Comparison of ENCODE assay signal across 12 cellular contexts in genomic region chr22:29813563-29813962, GRCh38. TPM values are rescaled to one million over a fixed set of nuclear protein-coding genes. Genes with fewer than 3 reads are reported as not detected.
A peak's percentile ranks its signal among the peaks of the same experiment; 100 is the strongest.
DNase-seq lines count a peak whose midpoint lies in the region; ATAC-seq, FAIRE-seq and TF ChIP-seq lines count a peak whose summit lies in the region.
"Had no signal": no experiment of that assay in that cellular context is flagged by ENCODE, and none has a peak within 500 bp of the region (broad histone marks: within the 10 kb centered on the region; RNA-seq: fewer than 3 reads in every experiment).

No MANE protein-coding gene starts in this region.

- H3K27me3 ChIP-seq in GM23338 (ENCODE audit: insufficient read depth): no peaks in the 10 kb centered on the region
- no peaks in the 10 kb centered on the region for H3K27me3 ChIP-seq in PC-3 (ENCODE audit: low read length)
- no peaks in the 10 kb centered on the region for H3K27me3 ChIP-seq in H1 (replicated peaks in 1 of 4; ENCODE audit: control insufficient read depth in 3 of 4, extremely low read depth in 1 of 4, insufficient read depth in 3 of 4, low read length in 3 of 4)
- H3K27me3 ChIP-seq in neural progenitor cell: no peaks in the 10 kb centered on the region
- H3K27me3 ChIP-seq in CD4-positive, alpha-beta memory T cell (ENCODE audit: insufficient read depth, low read length): no peaks in the 10 kb centered on the region

- CTCF ChIA-PET in PC-3 (lab: Charles Lee) (interaction anchor here (0.7 kb wide), 1 partner anchor 192 kb away, joined by 4 read pairs; no protein-coding TSS in a partner anchor), H1 (lab: Charles Lee; ENCODE audit: partially characterized antibody) (interaction anchor here (0.6 to 1.4 kb wide), 9 partner anchors 9 to 209 kb away, joined by 3 to 7 read pairs (median 3); no protein-coding TSS in a partner anchor)
- CTCF ChIA-PET in CD4-positive, alpha-beta memory T cell (lab: Charles Lee; ENCODE audit: partially characterized antibody): no interaction called here

- peak; percentile 79 for ATAC-seq in GM23338
- peak; percentile 83 for ATAC-seq in PC-3
- no peak for ATAC-seq in HG02852 (IDR thresholded peaks at IDR 0.05; ENCODE audit: unreplicated experiment)

- no peak overlapping the region for H3K4me3 ChIP-seq in GM23338
- H3K4me3 ChIP-seq in PC-3 (ENCODE audit: low read length): no peak overlapping the region
- no peak overlapping the region for H3K4me3 ChIP-seq in H1 (ENCODE audit: extremely low read depth in 1 of 4, insufficient read depth in 2 of 4, low read depth in 3 of 4, low read length in 4 of 4)
- no peak overlapping the region for H3K4me3 ChIP-seq in neural progenitor cell
- no peak overlapping the region for H3K4me3 ChIP-seq in CD4-positive, alpha-beta memory T cell (ENCODE audit: low read length in 2 of 2)

- no peaks in the 10 kb centered on the region for H3K9me3 ChIP-seq in PC-3 (ENCODE audit: low read length)
- H3K9me3 ChIP-seq in H1 (ENCODE audit: insufficient read depth in 2 of 2, low read depth in 1 of 2, low read length in 1 of 2): no peaks in the 10 kb centered on the region
- no peaks in the 10 kb centered on the region for H3K9me3 ChIP-seq in neural progenitor cell (ENCODE audit: low read depth)
- H3K9me3 ChIP-seq in CD4-positive, alpha-beta memory T cell (ENCODE audit: control insufficient read depth in 1 of 2, low read length in 2 of 2): no peaks in the 10 kb centered on the region

- POLR2A ChIA-PET in PC-3 (lab: Charles Lee; ENCODE audit: unreplicated experiment) (no interaction called here), H1 (lab: Charles Lee; ENCODE audit: partially characterized antibody) (no interaction called here)
- POLR2A ChIA-PET in CD4-positive, alpha-beta memory T cell (lab: Charles Lee; ENCODE audit: partially characterized antibody): no interaction called here

- H2BK15ac ChIP-seq in H1 (ENCODE audit: low read length): no peak overlapping the region

- H3K79me1 ChIP-seq in H1 (ENCODE audit: low read depth, low read length): no peaks in the 10 kb centered on the region

- no peak overlapping the region for H4K8ac ChIP-seq in H1 (ENCODE audit: extremely low read depth, insufficient read depth, low read length)

- TF ChIP-seq EP300 in H1 (IDR thresholded peaks at IDR 0.05; ENCODE audit: borderline replicate concordance in 1 of 2, low read depth in 2 of 2, low read length in 2 of 2): no peak

- H3K9ac ChIP-seq in PC-3 (ENCODE audit: low read length): no peak overlapping the region
- no peak overlapping the region for H3K9ac ChIP-seq in H1 (replicated peaks in 1 of 4; ENCODE audit: extremely low read depth in 1 of 4, low read depth in 3 of 4, low read length in 3 of 4)
- H3K9ac ChIP-seq in neural progenitor cell: no peak overlapping the region

- H3K36me3 Mint-ChIP-seq in GM23338 (ENCODE audit: low read depth): peaks cover 42% of the 10 kb centered on the region
- peaks cover 25% of the 10 kb centered on the region for H3K36me3 Mint-ChIP-seq in neural progenitor cell
- H3K36me3 Mint-ChIP-seq in CD4-positive, alpha-beta memory T cell: peaks cover 62 to 78% of the 10 kb centered on the region in 2 donors

- H2AFZ ChIP-seq in GM23338: no peak overlapping the region
- H2AFZ ChIP-seq in PC-3 (ENCODE audit: low read length): no peak overlapping the region
- H2AFZ ChIP-seq in H1 (ENCODE audit: low read length): no peak overlapping the region
- no peak overlapping the region for H2AFZ ChIP-seq in neural progenitor cell (replicated peaks)

- H3K27me3 Mint-ChIP-seq in GM23338 (ENCODE audit: insufficient read depth, low read depth, poor library complexity) (peaks cover 1% of the 10 kb centered on the region), neural progenitor cell (ENCODE audit: insufficient read depth, low read depth) (peaks cover 2% of the 10 kb centered on the region)
- H3K27me3 Mint-ChIP-seq in CD4-positive, alpha-beta memory T cell: no peaks in the 10 kb centered on the region

- peak; percentile 19 to 42; a peak in 3 of 4 replicates for TF ChIP-seq CTCF in GM23338 (conservative IDR thresholded peaks at IDR 0.05; ENCODE audit: low read depth in 2 of 2)
- TF ChIP-seq CTCF in PC-3 (conservative IDR thresholded peaks at IDR 0.05; ENCODE audit: low read depth, low read length): peak; percentile 51
- peak in 2 of 3 experiments; percentile 8 to 33; a peak in 2 of 4 replicates for TF ChIP-seq CTCF in H1 (IDR thresholded peaks at IDR 0.05; ENCODE audit: control extremely low read depth in 1 of 3, insufficient read depth in 1 of 3, low read depth in 1 of 3, low read length in 3 of 3)
- peak; percentile 15 for TF ChIP-seq CTCF in neural progenitor cell (IDR thresholded peaks at IDR 0.05)

- no peaks in the 10 kb centered on the region for H3K4me1 ChIP-seq in GM23338 (ENCODE audit: insufficient read depth)
- peaks cover 29% of the 10 kb centered on the region for H3K4me1 ChIP-seq in PC-3 (ENCODE audit: insufficient read depth, low read length)
- H3K4me1 ChIP-seq in H1 (replicated peaks in 1 of 4; ENCODE audit: control insufficient read depth in 3 of 4, insufficient read depth in 4 of 4, low read length in 3 of 4): no peaks in the 10 kb centered on the region
- peaks cover 6% of the 10 kb centered on the region for H3K4me1 ChIP-seq in neural progenitor cell
- no peaks in the 10 kb centered on the region for H3K4me1 ChIP-seq in CD4-positive, alpha-beta memory T cell (ENCODE audit: insufficient read depth, low read length)

- H3K27ac Mint-ChIP-seq in GM23338 (no peak overlapping the region), neural progenitor cell (no peak overlapping the region)
- no peak overlapping the region for H3K27ac Mint-ChIP-seq in CD4-positive, alpha-beta memory T cell

- H4K91ac ChIP-seq in H1 (replicated peaks; ENCODE audit: insufficient read length, low read length): no peak overlapping the region

- H2BK5ac ChIP-seq in H1 (ENCODE audit: low read depth, low read length): no peak overlapping the region

- no peak overlapping the region for H3K23ac ChIP-seq in H1 (ENCODE audit: insufficient read length)

- no TSS peak for BruUV-seq in PC-3 (replicated peaks; lab: Mats Ljungman, UMichigan)

- no peak overlapping the region for H3K27ac ChIP-seq in GM23338 (ENCODE audit: low read depth)
- peak overlapping the region; percentile 39 for H3K27ac ChIP-seq in PC-3 (ENCODE audit: low read length)
- H3K27ac ChIP-seq in H1 (ENCODE audit: low read depth, low read length): no peak overlapping the region
- no peak overlapping the region for H3K27ac ChIP-seq in neural progenitor cell
- H3K27ac ChIP-seq in CD4-positive, alpha-beta memory T cell (ENCODE audit: low read depth, low read length): no peak overlapping the region

- no peak overlapping the region for H4K5ac ChIP-seq in H1 (ENCODE audit: insufficient read length, low read depth, low read length)

- H3K9me2 ChIP-seq in GM23338 (ENCODE audit: insufficient read depth) (no peaks in the 10 kb centered on the region), PC-3 (replicated peaks; ENCODE audit: low read length) (no peaks in the 10 kb centered on the region)

- no peak overlapping the region for H3K18ac ChIP-seq in H1 (ENCODE audit: extremely low read depth, low read length)

- no peak overlapping the region for H3K14ac ChIP-seq in H1 (ENCODE audit: insufficient read length)

- peak; percentile 39 for DNase-seq in GM23338 (ENCODE audit: low spot score)
- DNase-seq in PC-3: peak; percentile 55
- DNase-seq in H1 (ENCODE audit: low read depth in 1 of 2, low spot score in 2 of 2): no peak
- no peak for DNase-seq in neural progenitor cell (ENCODE audit: low spot score)
- no peak for DNase-seq in activated gamma-delta T cell (lab: John Stamatoyannopoulos, UW)
- DNase-seq in CD4-positive, alpha-beta memory T cell: no peak
- DNase-seq in activated CD4-positive, alpha-beta T cell treated with anti-CD3 and anti-CD28 coated beads for 4 hours: no peak
- DNase-seq: amygdala; effector memory CD4-positive, alpha-beta T cell; KG1 had no signal

- no peak for TF ChIP-seq POLR2A in H1 (IDR thresholded peaks at IDR 0.05; ENCODE audit: control extremely low read depth in 1 of 2, low read depth in 2 of 2, low read length in 2 of 2)

- no peaks in the 10 kb centered on the region; the same call in 1 of the 3 replicates for H3K4me1 Mint-ChIP-seq in GM23338
- H3K4me1 Mint-ChIP-seq in neural progenitor cell: peaks cover 6% of the 10 kb centered on the region
- no peaks in the 10 kb centered on the region for H3K4me1 Mint-ChIP-seq in CD4-positive, alpha-beta memory T cell

- H3F3A ChIP-seq in GM23338 (replicated peaks; ENCODE audit: low read depth) (no peaks in the 10 kb centered on the region), PC-3 (ENCODE audit: low read length, unreplicated experiment) (no peaks in the 10 kb centered on the region), neural progenitor cell (ENCODE audit: low read depth) (no peaks in the 10 kb centered on the region)

- no peak overlapping the region for H2AK5ac ChIP-seq in H1 (ENCODE audit: low read depth, low read length)

- no peak overlapping the region for H3K56ac ChIP-seq in H1 (replicated peaks; ENCODE audit: insufficient read length, low read depth, low read length)

- H3K4ac ChIP-seq in H1 (replicated peaks; ENCODE audit: insufficient read length, low read depth, low read length): no peak overlapping the region

- H2BK12ac ChIP-seq in H1 (ENCODE audit: low read depth, low read length): no peak overlapping the region

- H3K4me3 Mint-ChIP-seq in GM23338: no peak overlapping the region
- no peak overlapping the region for H3K4me3 Mint-ChIP-seq in neural progenitor cell
- no peak overlapping the region for H3K4me3 Mint-ChIP-seq in CD4-positive, alpha-beta memory T cell

- H3K79me2 ChIP-seq in GM23338 (replicated peaks; ENCODE audit: insufficient read depth): no peaks in the 10 kb centered on the region
- no peaks in the 10 kb centered on the region for H3K79me2 ChIP-seq in PC-3 (ENCODE audit: low read length)
- H3K79me2 ChIP-seq in H1 (ENCODE audit: control insufficient read depth in 1 of 2, insufficient read depth in 2 of 2, low read length in 2 of 2): no peaks in the 10 kb centered on the region
- no peaks in the 10 kb centered on the region for H3K79me2 ChIP-seq in neural progenitor cell (ENCODE audit: low read depth)

- intact Hi-C loops in PC-3 (cut with micrococcal nuclease): no loop called here
- intact Hi-C loops in CD4-positive, alpha-beta memory T cell (cut with micrococcal nuclease): no loop called here

- H3K36me3 ChIP-seq in GM23338 (ENCODE audit: insufficient read depth) (peaks cover 11% of the 10 kb centered on the region), PC-3 (ENCODE audit: low read depth, low read length) (peaks cover 14% of the 10 kb centered on the region), H1 (ENCODE audit: control insufficient read depth in 2 of 4, insufficient read depth in 4 of 4, low read length in 3 of 4) (peaks cover 3 to 36% (median 18%) of the 10 kb centered on the region in 4 experiments; a peak in 6 of 8 replicates), neural progenitor cell (no peaks in the 10 kb centered on the region)
- peaks cover 72% of the 10 kb centered on the region for H3K36me3 ChIP-seq in CD4-positive, alpha-beta memory T cell (ENCODE audit: insufficient read depth, low read length)

- H4K20me1 ChIP-seq in GM23338 (replicated peaks; ENCODE audit: insufficient read depth) (no peaks in the 10 kb centered on the region), PC-3 (ENCODE audit: low read length) (no peaks in the 10 kb centered on the region), H1 (replicated peaks in 1 of 2; ENCODE audit: control insufficient read depth in 1 of 2, insufficient read depth in 2 of 2, low read length in 2 of 2) (peaks cover 2 to 3% of the 10 kb centered on the region in 2 experiments), neural progenitor cell (ENCODE audit: low read depth) (no peaks in the 10 kb centered on the region)

- no peak overlapping the region for H2BK120ac ChIP-seq in H1 (replicated peaks; ENCODE audit: low read depth, low read length)

- H3K4me2 ChIP-seq in GM23338 (no peak overlapping the region), PC-3 (ENCODE audit: low read length) (peak overlapping the region; percentile 14; the same call in 1 of the 2 replicates), H1 (ENCODE audit: insufficient read depth in 1 of 2, low read depth in 2 of 2, low read length in 2 of 2) (no peak overlapping the region), neural progenitor cell (no peak overlapping the region)

- H3K9me3 Mint-ChIP-seq in GM23338 (no peaks in the 10 kb centered on the region), neural progenitor cell (no peaks in the 10 kb centered on the region)
- H3K9me3 Mint-ChIP-seq in CD4-positive, alpha-beta memory T cell: no peaks in the 10 kb centered on the region

- 0 out of 4 replicates have a peak, but pooled peaks of 1 of the 2 experiments have one; percentile 28 for TF ChIP-seq RAD21 in H1 (IDR thresholded peaks at IDR 0.05 in 1 of 2, conservative IDR thresholded peaks at IDR 0.05 in 1 of 2; ENCODE audit: low read depth in 2 of 2, low read length in 2 of 2)

- WGBS in H1 (ENCODE audit: extremely low coverage in 1 of 2, insufficient coverage in 1 of 2, insufficient read length in 1 of 2, insufficient replicate concordance in 2 of 2, low coverage in 1 of 2, low lambda C conversion rate in 2 of 2, missing lambda C conversion rate in 1 of 2), 2 experiments: 74% methylated on average over 3 of the region's 3 CpGs; no CpG with 5 or more reads in 1 of the 2 experiments

- H3K23me2 ChIP-seq in H1 (ENCODE audit: low read depth, low read length): no peaks in the 10 kb centered on the region

- no peak for FAIRE-seq in H1 (lab: Jason Lieb, UNC)
- FAIRE-seq: TTC549 had no signal

- no peak overlapping the region for H2BK20ac ChIP-seq in H1 (ENCODE audit: low read length)

RNA-seq across cellular contexts. Expression of gene ASCC2, which starts 24.5 kb away (rescaled TPM):
- total RNA-seq in GM23338 (2014; rRNA removed; shearing (Covaris generic)): 30.5 and 32.4 TPM in 2 replicates
- polyA plus RNA-seq in GM23338 (2016; fragmentation: Nextera tagmentation; extraction: Ambion mirVana) (31.3 and 34.6 TPM in 2 replicates), H1 (2011; rRNA removed) (35.0 and 40.4 TPM in 2 replicates)
- total RNA-seq in PC-3 (2014; rRNA removed) (37.0 and 49.6 TPM in 2 replicates), neural progenitor cell (ENCODE audit: low replicate concordance) (16.1 and 17.3 TPM in 2 replicates)
- total RNA-seq in H1 (2021; fragmentation: NEBNext Ultra II Directional; extraction: Animal tissue kit (Norgen Biotek cat#: 25700)): 35.8 and 35.9 TPM in 2 replicates
- 36.5 TPM for polyA plus RNA-seq in H1 (2011; cell fraction: cytosol; rRNA removed)
- 67.0 TPM for polyA plus RNA-seq in H1 (2011; cell fraction: nucleus; rRNA removed)
- 37.2 to 43.7 TPM (median 38.4 TPM) in 4 replicates for polyA plus RNA-seq in H1 (2012, experiment 1 of 2)
- 18.2 TPM for polyA plus RNA-seq in H1 (2012, experiment 2 of 2)
- 28.8 TPM for polyA plus RNA-seq in H1 (2013, experiment 1 of 2)
- 30.0 TPM for polyA plus RNA-seq in H1 (2013, experiment 2 of 2)
- 43.7 and 44.7 TPM in 2 replicates for polyA minus RNA-seq in H1 (2011; rRNA and poly(A)+ RNA removed)
- 21.7 TPM for polyA minus RNA-seq in H1 (2011; cell fraction: cytosol; rRNA and poly(A)+ RNA removed)
- 39.6 TPM for polyA minus RNA-seq in H1 (2011; cell fraction: nucleus; rRNA and poly(A)+ RNA removed)
- 10 to 100 TPM; 82.3 to 88.7 TPM for total RNA-seq in CD4-positive, alpha-beta memory T cell
- polyA plus RNA-seq in CD4-positive, alpha-beta memory T cell: 10 to 100 TPM; 21.4 to 67.8 TPM

RNA-seq across cellular contexts. Expression of gene UQCR10, which starts 46.4 kb away (rescaled TPM):
- 78.0 and 91.3 TPM in 2 replicates for total RNA-seq in GM23338 (2014; rRNA removed; shearing (Covaris generic))
- polyA plus RNA-seq in GM23338 (2016; fragmentation: Nextera tagmentation; extraction: Ambion mirVana): 535 and 550 TPM in 2 replicates
- 116 and 196 TPM in 2 replicates for total RNA-seq in PC-3 (2014; rRNA removed)
- 102 and 106 TPM in 2 replicates for total RNA-seq in H1 (2021; fragmentation: NEBNext Ultra II Directional; extraction: Animal tissue kit (Norgen Biotek cat#: 25700))
- polyA plus RNA-seq in H1 (2011; rRNA removed): 253 and 260 TPM in 2 replicates
- 192 TPM for polyA plus RNA-seq in H1 (2011; cell fraction: cytosol; rRNA removed)
- polyA plus RNA-seq in H1 (2011; cell fraction: nucleus; rRNA removed): 141 TPM
- 152 to 189 TPM (median 187 TPM) in 4 replicates for polyA plus RNA-seq in H1 (2012, experiment 1 of 2)
- 132 TPM for polyA plus RNA-seq in H1 (2012, experiment 2 of 2)
- polyA plus RNA-seq in H1 (2013, experiment 1 of 2): 123 TPM
- polyA plus RNA-seq in H1 (2013, experiment 2 of 2): 125 TPM
- polyA minus RNA-seq in H1 (2011; rRNA and poly(A)+ RNA removed): 52.2 and 80.8 TPM in 2 replicates
- 63.9 TPM for polyA minus RNA-seq in H1 (2011; cell fraction: cytosol; rRNA and poly(A)+ RNA removed)
- 56.3 TPM for polyA minus RNA-seq in H1 (2011; cell fraction: nucleus; rRNA and poly(A)+ RNA removed)
- total RNA-seq in neural progenitor cell (ENCODE audit: low replicate concordance): 48.7 and 57.5 TPM in 2 replicates
- 10 to 100 TPM; 47.6 to 53.2 TPM for total RNA-seq in CD4-positive, alpha-beta memory T cell
- 100 to 1,000 TPM; 271 to 332 TPM for polyA plus RNA-seq in CD4-positive, alpha-beta memory T cell

RNA-seq across cellular contexts. Expression of gene ZMAT5, which starts 46.8 kb away (rescaled TPM):
- total RNA-seq in GM23338 (2014; rRNA removed; shearing (Covaris generic)): 12.2 and 14.6 TPM in 2 replicates
- 25.1 and 25.4 TPM in 2 replicates for polyA plus RNA-seq in GM23338 (2016; fragmentation: Nextera tagmentation; extraction: Ambion mirVana)
- total RNA-seq in PC-3 (2014; rRNA removed): 24.2 and 37.7 TPM in 2 replicates
- 13.8 and 14.0 TPM in 2 replicates for total RNA-seq in H1 (2021; fragmentation: NEBNext Ultra II Directional; extraction: Animal tissue kit (Norgen Biotek cat#: 25700))
- 35.6 and 38.3 TPM in 2 replicates for polyA plus RNA-seq in H1 (2011; rRNA removed)
- polyA plus RNA-seq in H1 (2011; cell fraction: cytosol; rRNA removed): 26.0 TPM
- 22.7 TPM for polyA plus RNA-seq in H1 (2011; cell fraction: nucleus; rRNA removed)
- 8.0 to 18.7 TPM (median 17.5 TPM) in 4 replicates for polyA plus RNA-seq in H1 (2012, experiment 1 of 2)
- 28.9 TPM for polyA plus RNA-seq in H1 (2012, experiment 2 of 2)
- polyA plus RNA-seq in H1 (2013, experiment 1 of 2): 14.2 TPM
- 13.4 TPM for polyA plus RNA-seq in H1 (2013, experiment 2 of 2)
- polyA minus RNA-seq in H1 (2011; rRNA and poly(A)+ RNA removed): 5.7 and 8.4 TPM in 2 replicates
- 3.3 TPM for polyA minus RNA-seq in H1 (2011; cell fraction: cytosol; rRNA and poly(A)+ RNA removed)
- polyA minus RNA-seq in H1 (2011; cell fraction: nucleus; rRNA and poly(A)+ RNA removed): 6.4 TPM
- 20.8 and 26.7 TPM in 2 replicates for total RNA-seq in neural progenitor cell (ENCODE audit: low replicate concordance)
- total RNA-seq in CD4-positive, alpha-beta memory T cell: 10 to 100 TPM; 16.3 to 20.4 TPM
- 10 to 100 TPM; 42.2 to 67.7 TPM for polyA plus RNA-seq in CD4-positive, alpha-beta memory T cell

Comparison
In these comparisons a context has a peak if more than half of its experiments do, and no peak if none do; other contexts are left out.
1. DNase-seq: peak in GM23338 (single experiment) and PC-3 (single experiment); none in H1 (0 of 2), neural progenitor cell (single experiment), activated gamma-delta T cell (single experiment), CD4-positive, alpha-beta memory T cell (0 of 5) and activated CD4-positive, alpha-beta T cell treated with anti-CD3 and anti-CD28 coated beads for 4 hours (0 of 2).
2. Peak in every context shown above with its lines, with median percentiles within 50 percentile points of each other: CTCF ChIP-seq.